27 cellular contexts compared by ENCODE assay signal in the genomic region with DNA sequence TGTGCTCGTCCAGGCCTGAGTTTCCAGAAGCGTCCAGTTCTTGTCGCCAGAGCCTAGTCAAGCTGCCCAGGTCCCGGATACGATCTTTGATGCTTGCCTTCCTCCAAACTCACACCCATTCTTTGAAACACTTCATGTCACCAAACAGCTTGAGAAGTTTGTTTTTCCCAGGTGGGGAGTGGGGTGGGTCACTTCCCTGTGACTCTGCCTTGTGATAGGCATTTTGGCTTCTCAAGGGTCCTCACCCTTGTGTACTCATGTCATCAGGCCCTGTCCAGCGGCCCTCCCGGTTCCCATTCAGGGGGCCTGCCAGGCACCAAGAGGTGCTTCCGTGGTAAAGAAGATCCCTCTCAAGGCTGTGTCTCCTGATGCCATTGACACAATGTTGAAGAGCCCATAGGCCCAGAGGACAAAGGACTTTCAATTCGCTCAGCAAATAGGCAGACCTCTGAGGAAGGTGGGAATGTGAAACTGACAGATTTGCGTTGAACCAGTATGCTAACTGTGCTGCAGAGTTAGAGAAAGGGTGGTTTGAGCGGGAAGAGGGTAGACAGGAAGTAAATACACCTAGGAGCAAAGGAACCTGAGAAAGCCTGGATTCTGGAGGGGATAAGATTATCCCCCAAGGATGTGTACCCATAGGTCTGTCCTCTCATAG. TPM values are rescaled to one million over a fixed set of nuclear protein-coding genes. Genes with fewer than 3 reads are reported as not detected.
"Had no signal": no experiment of that assay in that cellular context is flagged by ENCODE, and none has a peak within 500 bp of the region (broad histone marks: within the 10 kb centered on the region; RNA-seq: fewer than 3 reads in every experiment).

No MANE protein-coding gene starts in this region.

- H3K79me2 ChIP-seq: parathyroid adenoma had no signal

- ATAC-seq: heart left ventricle; psoas muscle; right lobe of liver; stimulated activated effector memory CD8-positive, alpha-beta T cell treated with anti-CD3 and anti-CD28 coated beads, Interleukin-12 subunit alpha, Interleukin-12 subunit beta, amount 100 ng/mL, for 72 hours; stimulated activated naive CD8-positive, alpha-beta T cell treated with anti-CD3 and anti-CD28 coated beads, Interleukin-15, Interleukin-2, amounts not matched to agents 100 U/mL and 50 U/mL, for 24 hours had no signal

- H3K27ac Mint-ChIP-seq: endodermal cell; nephron; stimulated activated effector memory CD8-positive, alpha-beta T cell treated with anti-CD3 and anti-CD28 coated beads, Interleukin-12 subunit alpha, Interleukin-12 subunit beta, amount 100 ng/mL, for 72 hours; type B pancreatic cell had no signal

- H3K36me3 Mint-ChIP-seq: naive B cell; stimulated activated effector memory CD8-positive, alpha-beta T cell treated with anti-CD3 and anti-CD28 coated beads, Interleukin-12 subunit alpha, Interleukin-12 subunit beta, amount 100 ng/mL, for 72 hours; type B pancreatic cell had no signal

- H3K27me3 ChIP-seq: heart left ventricle, right lobe of liver, suprapubic skin, thyroid gland had no signal

- H3K4me3 ChIP-seq: coronary artery, heart left ventricle, psoas muscle, right lobe of liver, suprapubic skin, thyroid gland had no signal

- H3K4me1 Mint-ChIP-seq: endodermal cell; naive B cell; nephron; stimulated activated effector memory CD8-positive, alpha-beta T cell treated with anti-CD3 and anti-CD28 coated beads, Interleukin-12 subunit alpha, Interleukin-12 subunit beta, amount 100 ng/mL, for 72 hours had no signal

- H3K9me3 ChIP-seq: heart left ventricle, psoas muscle, right lobe of liver, suprapubic skin, thyroid gland had no signal

- H3K36me3 ChIP-seq: heart left ventricle, right lobe of liver, suprapubic skin, thyroid gland had no signal

- H3K4me1 ChIP-seq: heart left ventricle, parathyroid adenoma, psoas muscle, right lobe of liver, suprapubic skin, thyroid gland had no signal

- H3K27ac ChIP-seq: coronary artery, heart left ventricle, parathyroid adenoma, psoas muscle, right lobe of liver, suprapubic skin, thyroid gland had no signal

- H3K9me3 Mint-ChIP-seq: endodermal cell; nephron; stimulated activated effector memory CD8-positive, alpha-beta T cell treated with anti-CD3 and anti-CD28 coated beads, Interleukin-12 subunit alpha, Interleukin-12 subunit beta, amount 100 ng/mL, for 72 hours; type B pancreatic cell had no signal

- H3K4me3 Mint-ChIP-seq: endodermal cell; naive B cell; nephron; stimulated activated effector memory CD8-positive, alpha-beta T cell treated with anti-CD3 and anti-CD28 coated beads, Interleukin-12 subunit alpha, Interleukin-12 subunit beta, amount 100 ng/mL, for 72 hours; type B pancreatic cell had no signal

- DNase-seq: effector CD4-positive, alpha-beta T cell; endodermal cell; erythroblast; foreskin melanocyte; heart left ventricle; hippocampal formation; kidney glomerular epithelial cell; mesendoderm; naive B cell; psoas muscle; retina; right lobe of liver; stimulated activated CD4-positive, alpha-beta T cell treated with anti-CD3 and anti-CD28 coated beads, Interleukin-4, amount 100 ng/mL, for 1 hour; stimulated activated CD8-positive, alpha-beta memory T cell treated with anti-CD3 and anti-CD28 coated beads, Interleukin-4, amount 100 ng/mL, for 48 hours; stimulated activated naive CD8-positive, alpha-beta T cell treated with anti-CD3 and anti-CD28 coated beads, Interleukin-15, Interleukin-2, amounts not matched to agents 100 U/mL and 50 U/mL, for 24 hours; thyroid gland had no signal

- H2AFZ ChIP-seq: parathyroid adenoma had no signal

RNA-seq across cellular contexts. Expression of gene SFTPA1, which starts 24.7 kb away (rescaled TPM):
- total RNA-seq: dermis microvascular lymphatic vessel endothelial cell, endodermal cell, endothelial cell of umbilical vein, glomerular endothelial cell, heart left ventricle, lower leg skin, omental fat pad, suprapubic skin, thyroid gland had no signal
- polyA plus RNA-seq: endothelial cell of umbilical vein had no signal

RNA-seq across cellular contexts. Expression of gene SFTPA2, which starts 25.8 kb away (rescaled TPM):
- total RNA-seq: dermis microvascular lymphatic vessel endothelial cell, endodermal cell, endothelial cell of umbilical vein, glomerular endothelial cell, heart left ventricle, lower leg skin, suprapubic skin had no signal
- polyA plus RNA-seq: endothelial cell of umbilical vein had no signal
